Comparison of ENCODE assay signal across 1 cellular context in genomic region chr19:45607071-45608029, GRCh38.
A peak's percentile ranks its signal among the peaks of the same experiment; 100 is the strongest.
TF ChIP-seq lines count a peak whose summit lies in the region.

No MANE protein-coding gene starts in this region.

TF ChIP-seq in HepG2, 621 proteins besides CTCF, POLR2A, EP300 and RAD21 (continued from another document):
- TF ChIP-seq, protein P1, sequence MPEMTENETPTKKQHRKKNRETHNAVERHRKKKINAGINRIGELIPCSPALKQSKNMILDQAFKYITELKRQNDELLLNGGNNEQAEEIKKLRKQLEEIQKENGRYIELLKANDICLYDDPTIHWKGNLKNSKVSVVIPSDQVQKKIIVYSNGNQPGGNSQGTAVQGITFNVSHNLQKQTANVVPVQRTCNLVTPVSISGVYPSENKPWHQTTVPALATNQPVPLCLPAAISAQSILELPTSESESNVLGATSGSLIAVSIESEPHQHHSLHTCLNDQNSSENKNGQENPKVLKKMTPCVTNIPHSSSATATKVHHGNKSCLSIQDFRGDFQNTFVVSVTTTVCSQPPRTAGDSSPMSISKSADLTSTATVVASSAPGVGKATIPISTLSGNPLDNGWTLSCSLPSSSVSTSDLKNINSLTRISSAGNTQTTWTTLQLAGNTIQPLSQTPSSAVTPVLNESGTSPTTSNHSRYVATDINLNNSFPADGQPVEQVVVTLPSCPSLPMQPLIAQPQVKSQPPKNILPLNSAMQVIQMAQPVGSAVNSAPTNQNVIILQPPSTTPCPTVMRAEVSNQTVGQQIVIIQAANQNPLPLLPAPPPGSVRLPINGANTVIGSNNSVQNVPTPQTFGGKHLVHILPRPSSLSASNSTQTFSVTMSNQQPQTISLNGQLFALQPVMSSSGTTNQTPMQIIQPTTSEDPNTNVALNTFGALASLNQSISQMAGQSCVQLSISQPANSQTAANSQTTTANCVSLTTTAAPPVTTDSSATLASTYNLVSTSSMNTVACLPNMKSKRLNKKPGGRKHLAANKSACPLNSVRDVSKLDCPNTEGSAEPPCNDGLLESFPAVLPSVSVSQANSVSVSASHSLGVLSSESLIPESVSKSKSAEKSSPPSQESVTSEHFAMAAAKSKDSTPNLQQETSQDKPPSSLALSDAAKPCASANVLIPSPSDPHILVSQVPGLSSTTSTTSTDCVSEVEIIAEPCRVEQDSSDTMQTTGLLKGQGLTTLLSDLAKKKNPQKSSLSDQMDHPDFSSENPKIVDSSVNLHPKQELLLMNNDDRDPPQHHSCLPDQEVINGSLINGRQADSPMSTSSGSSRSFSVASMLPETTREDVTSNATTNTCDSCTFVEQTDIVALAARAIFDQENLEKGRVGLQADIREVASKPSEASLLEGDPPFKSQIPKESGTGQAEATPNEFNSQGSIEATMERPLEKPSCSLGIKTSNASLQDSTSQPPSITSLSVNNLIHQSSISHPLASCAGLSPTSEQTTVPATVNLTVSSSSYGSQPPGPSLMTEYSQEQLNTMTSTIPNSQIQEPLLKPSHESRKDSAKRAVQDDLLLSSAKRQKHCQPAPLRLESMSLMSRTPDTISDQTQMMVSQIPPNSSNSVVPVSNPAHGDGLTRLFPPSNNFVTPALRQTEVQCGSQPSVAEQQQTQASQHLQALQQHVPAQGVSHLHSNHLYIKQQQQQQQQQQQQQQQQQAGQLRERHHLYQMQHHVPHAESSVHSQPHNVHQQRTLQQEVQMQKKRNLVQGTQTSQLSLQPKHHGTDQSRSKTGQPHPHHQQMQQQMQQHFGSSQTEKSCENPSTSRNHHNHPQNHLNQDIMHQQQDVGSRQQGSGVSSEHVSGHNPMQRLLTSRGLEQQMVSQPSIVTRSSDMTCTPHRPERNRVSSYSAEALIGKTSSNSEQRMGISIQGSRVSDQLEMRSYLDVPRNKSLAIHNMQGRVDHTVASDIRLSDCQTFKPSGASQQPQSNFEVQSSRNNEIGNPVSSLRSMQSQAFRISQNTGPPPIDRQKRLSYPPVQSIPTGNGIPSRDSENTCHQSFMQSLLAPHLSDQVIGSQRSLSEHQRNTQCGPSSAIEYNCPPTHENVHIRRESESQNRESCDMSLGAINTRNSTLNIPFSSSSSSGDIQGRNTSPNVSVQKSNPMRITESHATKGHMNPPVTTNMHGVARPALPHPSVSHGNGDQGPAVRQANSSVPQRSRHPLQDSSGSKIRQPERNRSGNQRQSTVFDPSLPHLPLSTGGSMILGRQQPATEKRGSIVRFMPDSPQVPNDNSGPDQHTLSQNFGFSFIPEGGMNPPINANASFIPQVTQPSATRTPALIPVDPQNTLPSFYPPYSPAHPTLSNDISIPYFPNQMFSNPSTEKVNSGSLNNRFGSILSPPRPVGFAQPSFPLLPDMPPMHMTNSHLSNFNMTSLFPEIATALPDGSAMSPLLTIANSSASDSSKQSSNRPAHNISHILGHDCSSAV (CRISPR knock-in tag; IDR thresholded peaks at IDR 0.05; ENCODE audit: borderline replicate concordance) = no peak
- TF ChIP-seq ZNF746 (CRISPR knock-in tag; IDR thresholded peaks at IDR 0.05) (no peak), PITX1 (CRISPR knock-in tag; IDR thresholded peaks at IDR 0.05) (peak; percentile 63; the same call in 1 of the 2 replicates), ADNP (CRISPR knock-in tag; IDR thresholded peaks at IDR 0.05) (0 out of 2 replicates have a peak, but pooled peaks have one; percentile 16), KDM6A (CRISPR knock-in tag; IDR thresholded peaks at IDR 0.05; ENCODE audit: low read depth) (no peak), ZNF773 (CRISPR knock-in tag; IDR thresholded peaks at IDR 0.05; ENCODE audit: borderline replicate concordance) (no peak), NFYB (CRISPR knock-in tag; IDR thresholded peaks at IDR 0.05) (no peak)
